Comparison of ENCODE assay signal across 9 cellular contexts in the genomic region with DNA sequence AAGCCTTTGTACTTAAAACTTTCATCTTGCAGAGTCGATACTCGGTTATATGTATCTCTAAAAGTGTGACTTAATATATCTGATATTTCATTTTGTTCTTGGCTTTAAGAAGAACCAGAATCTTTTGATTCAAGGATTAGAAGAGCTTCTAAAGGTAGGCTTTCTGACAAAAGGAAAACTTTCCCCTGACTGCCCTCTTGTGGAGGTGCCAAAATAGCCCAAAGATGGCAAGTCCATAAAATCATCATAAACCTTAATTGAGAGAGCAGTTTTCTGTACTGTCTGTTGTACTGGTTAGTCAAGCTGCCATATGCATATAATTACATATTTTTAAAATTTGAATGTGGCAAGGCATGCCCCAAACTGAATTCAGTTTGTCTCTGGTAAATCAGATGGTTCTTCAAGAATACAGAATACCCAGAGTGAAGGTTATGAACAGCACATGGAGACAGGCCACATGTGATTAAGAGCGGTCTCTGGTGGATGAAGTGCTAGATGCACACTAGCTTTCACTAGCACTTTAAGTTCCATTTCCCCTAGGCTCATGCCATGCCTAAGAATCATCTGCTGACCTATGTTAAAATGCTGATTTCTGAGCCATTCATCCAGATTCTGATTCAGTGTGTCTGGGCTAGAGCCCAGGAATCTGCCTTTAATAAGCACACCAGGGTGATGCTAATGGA. TPM values are rescaled to one million over a fixed set of nuclear protein-coding genes. Genes with fewer than 3 reads are reported as not detected.
DNase-seq lines count a peak whose midpoint lies in the region; ATAC-seq, FAIRE-seq and TF ChIP-seq lines count a peak whose summit lies in the region.
"Had no signal": no experiment of that assay in that cellular context is flagged by ENCODE, and none has a peak within 500 bp of the region (broad histone marks: within the 10 kb centered on the region; RNA-seq: fewer than 3 reads in every experiment).

No MANE protein-coding gene starts in this region.

- no peaks in the 10 kb centered on the region for H3K4me1 ChIP-seq in keratinocyte (ENCODE audit: control insufficient read depth, extremely low read depth, insufficient read depth, low read length)

- no peaks in the 10 kb centered on the region for H3K27me3 ChIP-seq in keratinocyte (ENCODE audit: control insufficient read depth, extremely low read depth, insufficient read depth, low read length)

- no peak overlapping the region for H3K4me3 ChIP-seq in keratinocyte (ENCODE audit: control insufficient read depth in 2 of 3, extremely low read depth in 1 of 3, insufficient read depth in 2 of 3, low read depth in 1 of 3, low read length in 3 of 3)

- H3K9me1 ChIP-seq in keratinocyte (ENCODE audit: control insufficient read depth, extremely low read depth, insufficient read depth, low read length), result no peaks in the 10 kb centered on the region

- POLR2A ChIA-PET in naive thymus-derived CD8-positive, alpha-beta T cell (lab: Charles Lee), result interaction anchor here (0.7 kb wide), 1 partner anchor 12 kb away, joined by 3 read pairs; no protein-coding TSS in a partner anchor

- H3K4me1 Mint-ChIP-seq in naive thymus-derived CD8-positive, alpha-beta T cell, result no peaks in the 10 kb centered on the region
- H3K4me1 Mint-ChIP-seq: activated naive CD4-positive, alpha-beta T cell treated with anti-CD3 and anti-CD28 coated beads, Interleukin-2, amount 50 U/mL, for 24 hours had no signal

- no peaks in the 10 kb centered on the region for H3K36me3 ChIP-seq in keratinocyte (ENCODE audit: control insufficient read depth in 2 of 2, extremely low read depth in 1 of 2, insufficient read depth in 2 of 2, low read length in 2 of 2)

- H3K27me3 Mint-ChIP-seq in naive thymus-derived CD8-positive, alpha-beta T cell, result peaks cover 4 to 14% (median 5%) of the 10 kb centered on the region in 5 donors

- peak; percentile 16 to 52 (median 32) for TF ChIP-seq CTCF in keratinocyte (optimal IDR thresholded peaks at IDR 0.05 in 1 of 3, IDR thresholded peaks at IDR 0.05 in 1 of 3, conservative IDR thresholded peaks at IDR 0.05 in 1 of 3; ENCODE audit: extremely low read depth in 1 of 3, insufficient read depth in 2 of 3, low read length in 3 of 3)

- H3K36me3 Mint-ChIP-seq in naive thymus-derived CD8-positive, alpha-beta T cell, result no peaks in the 10 kb centered on the region
- H3K36me3 Mint-ChIP-seq: activated naive CD4-positive, alpha-beta T cell treated with anti-CD3 and anti-CD28 coated beads, Interleukin-2, amount 50 U/mL, for 24 hours had no signal

- ATAC-seq in naive thymus-derived CD8-positive, alpha-beta T cell, result no peak
- no peak for ATAC-seq in GM19023 (IDR thresholded peaks at IDR 0.05; ENCODE audit: unreplicated experiment)

- no peak overlapping the region for H2AFZ ChIP-seq in keratinocyte (ENCODE audit: control insufficient read depth, low read length)

- no peak overlapping the region for H3K4me3 Mint-ChIP-seq in naive thymus-derived CD8-positive, alpha-beta T cell
- H3K4me3 Mint-ChIP-seq: activated naive CD4-positive, alpha-beta T cell treated with anti-CD3 and anti-CD28 coated beads, Interleukin-2, amount 50 U/mL, for 24 hours had no signal

- dilution Hi-C loops in keratinocyte (cut with MboI; ENCODE audit: extremely low pct_ligation_motif_present, low sequenced_read_pairs), result no loop called here

- peak; percentile 2 for DNase-seq in ELF-1 (ENCODE audit: low read depth, low spot score)
- peak; percentile 53 for DNase-seq in NAMALWA (ENCODE audit: low spot score)
- DNase-seq in RKO (ENCODE audit: low spot score), result peak; percentile 42
- DNase-seq in keratinocyte (ENCODE audit: low read depth, low spot score), result no peak
- no peak for DNase-seq in naive thymus-derived CD8-positive, alpha-beta T cell
- no peak for DNase-seq in HCEC 1CT
- no peak for DNase-seq in cerebellum (ENCODE audit: low spot score)

- H3K9me3 Mint-ChIP-seq in naive thymus-derived CD8-positive, alpha-beta T cell, result peaks cover 0 to 10% (median 0%) of the 10 kb centered on the region in 9 donors
- H3K9me3 Mint-ChIP-seq: activated naive CD4-positive, alpha-beta T cell treated with anti-CD3 and anti-CD28 coated beads, Interleukin-2, amount 50 U/mL, for 24 hours had no signal

- no peak overlapping the region for H3K9ac ChIP-seq in keratinocyte (ENCODE audit: control insufficient read depth, extremely low read depth, insufficient read depth, low read length)

- no peaks in the 10 kb centered on the region for H3K9me3 ChIP-seq in keratinocyte (ENCODE audit: control insufficient read depth, low read depth, low read length)

- no peak overlapping the region for H3K27ac ChIP-seq in keratinocyte (ENCODE audit: control insufficient read depth, insufficient read depth, low read length)

- H3K4me2 ChIP-seq in keratinocyte (ENCODE audit: control insufficient read depth, extremely low read depth, insufficient read depth, low read depth, low read length), result no peak overlapping the region

- no peaks in the 10 kb centered on the region for H4K20me1 ChIP-seq in keratinocyte (ENCODE audit: control insufficient read depth, extremely low read depth, insufficient read depth, low read length)

- no peak overlapping the region for H3K27ac Mint-ChIP-seq in naive thymus-derived CD8-positive, alpha-beta T cell
- H3K27ac Mint-ChIP-seq: activated naive CD4-positive, alpha-beta T cell treated with anti-CD3 and anti-CD28 coated beads, Interleukin-2, amount 50 U/mL, for 24 hours had no signal

- no peak for FAIRE-seq in keratinocyte (lab: Jason Lieb, UNC)

- no peaks in the 10 kb centered on the region for H3K79me2 ChIP-seq in keratinocyte (ENCODE audit: control insufficient read depth, insufficient read depth, low read length)

RNA-seq across cellular contexts. Expression of gene ELAVL4, which starts 27.7 kb away (rescaled TPM):
- polyA plus RNA-seq in keratinocyte, result not detected in 3 replicates
- polyA plus RNA-seq in keratinocyte (2011; ENCODE audit: low read depth), result not detected
- polyA plus RNA-seq in keratinocyte (2011; cell fraction: cytosol; rRNA removed), result not detected in 2 replicates
- not detected in 2 replicates for polyA plus RNA-seq in keratinocyte (2011; cell fraction: nucleus; rRNA removed)
- polyA plus RNA-seq in keratinocyte (2012; ENCODE audit: low replicate concordance), result not detected in 2 replicates
- not detected in 3 replicates for polyA minus RNA-seq in keratinocyte
- polyA minus RNA-seq in keratinocyte (2011; cell fraction: cytosol; rRNA and poly(A)+ RNA removed), result not detected
- not detected in 2 replicates for polyA minus RNA-seq in keratinocyte (2011; cell fraction: nucleus; rRNA and poly(A)+ RNA removed)
- not detected for total RNA-seq in naive thymus-derived CD8-positive, alpha-beta T cell
- polyA plus RNA-seq in naive thymus-derived CD8-positive, alpha-beta T cell, result not detected
- total RNA-seq in cerebellum, result 78.6 TPM

RNA-seq across cellular contexts. Expression of gene AGBL4, which starts 57.3 kb away (rescaled TPM):
- not detected in 3 replicates for polyA plus RNA-seq in keratinocyte
- not detected for polyA plus RNA-seq in keratinocyte (2011; ENCODE audit: low read depth)
- not detected in 2 replicates for polyA plus RNA-seq in keratinocyte (2011; cell fraction: cytosol; rRNA removed)
- not detected in 2 replicates for polyA plus RNA-seq in keratinocyte (2011; cell fraction: nucleus; rRNA removed)
- polyA plus RNA-seq in keratinocyte (2012; ENCODE audit: low replicate concordance), result not detected in 2 replicates
- not detected in 3 replicates for polyA minus RNA-seq in keratinocyte
- polyA minus RNA-seq in keratinocyte (2011; cell fraction: cytosol; rRNA and poly(A)+ RNA removed), result not detected
- polyA minus RNA-seq in keratinocyte (2011; cell fraction: nucleus; rRNA and poly(A)+ RNA removed), result not detected in 2 replicates
- total RNA-seq in naive thymus-derived CD8-positive, alpha-beta T cell, result under 1 TPM in 1 of 2 experiments, not detected in 1; 0.16 TPM
- polyA plus RNA-seq in naive thymus-derived CD8-positive, alpha-beta T cell, result under 1 TPM in 1 of 3 donors, not detected in 2; 0.25 TPM
- 8.8 TPM for total RNA-seq in cerebellum

Comparison
In these comparisons a context has a peak if more than half of its experiments do, and no peak if none do; other contexts are left out.
1. DNase-seq: peak in ELF-1 (single experiment), NAMALWA (single experiment) and RKO (single experiment); none in keratinocyte (single experiment), naive thymus-derived CD8-positive, alpha-beta T cell (0 of 10), HCEC 1CT (single experiment) and cerebellum (single experiment).
2. RNA of gene ELAVL4, which starts 27.7 kb away (total RNA-seq): 78.6 TPM in cerebellum (single experiment); not detected in naive thymus-derived CD8-positive, alpha-beta T cell; every median in the first group is over 10 times any median in the second.